Comparison of ENCODE assay signal across 16 cellular contexts in the genomic region with DNA sequence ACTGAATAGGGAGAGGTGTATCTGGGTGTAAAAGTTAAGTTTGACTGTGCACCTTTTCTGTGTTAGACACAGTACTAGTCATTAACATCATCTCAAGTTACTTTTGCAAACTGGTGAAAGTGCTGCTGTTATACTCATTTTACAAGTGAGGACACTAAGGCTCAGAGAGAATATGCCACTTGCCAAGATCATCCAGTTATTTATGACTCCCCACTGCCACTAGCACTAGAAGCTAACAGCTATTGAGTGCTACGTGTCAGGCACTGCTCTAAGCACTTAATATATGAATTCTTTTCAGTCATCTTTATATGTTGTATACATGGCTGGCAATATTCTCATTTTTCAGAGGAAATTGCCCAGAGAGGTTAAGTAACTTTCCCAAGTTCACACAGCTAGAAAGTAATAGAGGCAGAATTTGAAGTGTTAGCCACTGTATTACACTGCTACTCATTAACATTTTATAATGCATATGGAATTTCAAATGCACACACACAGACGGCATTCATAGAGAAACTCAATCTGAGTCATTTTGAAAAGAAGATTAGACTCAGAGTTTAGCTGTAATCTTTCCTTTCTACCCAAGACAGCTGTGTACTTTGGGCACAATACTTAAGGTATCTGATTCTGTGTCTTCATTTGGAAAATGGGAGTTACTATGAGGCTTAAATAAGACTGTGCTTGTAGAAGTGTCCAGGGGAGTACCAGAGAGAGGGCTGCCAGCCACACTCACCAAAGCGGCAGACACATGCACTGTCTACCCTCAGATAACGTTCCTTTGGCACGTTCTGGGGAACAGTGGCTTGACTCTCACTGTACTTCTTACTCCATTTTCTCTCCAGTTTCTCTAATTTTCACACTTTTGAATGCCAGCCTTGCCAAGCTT. TPM values are rescaled to one million over a fixed set of nuclear protein-coding genes. Genes with fewer than 3 reads are reported as not detected.
DNase-seq lines count a peak whose midpoint lies in the region; TF ChIP-seq lines count a peak whose summit lies in the region.
"Had no signal": no experiment of that assay in that cellular context is flagged by ENCODE, and none has a peak within 500 bp of the region (broad histone marks: within the 10 kb centered on the region; RNA-seq: fewer than 3 reads in every experiment).

No MANE protein-coding gene starts in this region.

- H3K36me3 ChIP-seq in breast epithelium (no peaks in the 10 kb centered on the region), transverse colon (no peaks in the 10 kb centered on the region)
- H3K36me3 ChIP-seq: gastroesophageal sphincter had no signal

- H3K27me3 Mint-ChIP-seq in MCF 10A (ENCODE audit: insufficient read depth, unreplicated experiment), result peaks cover 33% of the 10 kb centered on the region

- H3K9me3 Mint-ChIP-seq in MCF 10A (ENCODE audit: unreplicated experiment), result no peaks in the 10 kb centered on the region
- H3K9me3 Mint-ChIP-seq: stimulated activated memory B cell treated with anti-CD40 and anti-IgM and Interleukin-4, amounts not matched to agents 10 μg/mL and 1 μg/mL and 100 μg/mL, for 72 hours had no signal

- intact Hi-C loops in MCF 10A (cut with micrococcal nuclease), result no loop called here
- intact Hi-C loops in breast epithelium (cut with DNase I; ENCODE audit: low total_unique reads), result no loop called here
- intact Hi-C loops in transverse colon (cut with DNase I; ENCODE audit: low total_unique reads), result loop anchor here (10.0 kb wide), 1 partner anchor 68 kb away; no protein-coding TSS in a partner anchor

- TF ChIP-seq CTCF in MCF 10A (IDR thresholded peaks at IDR 0.05; ENCODE audit: unreplicated experiment) (no peak), breast epithelium (IDR thresholded peaks at IDR 0.05) (no peak), transverse colon (IDR thresholded peaks at IDR 0.05) (no peak)

- H3K27ac ChIP-seq in breast epithelium (no peak overlapping the region), cingulate gyrus (ENCODE audit: low read depth, low read length) (peak overlapping the region; percentile 23), layer of hippocampus (ENCODE audit: low read depth, low read length) (peak overlapping the region; percentile 39), transverse colon (peak overlapping the region; percentile 28 to 85 (median 58))

- TF ChIP-seq POLR2A in breast epithelium (IDR thresholded peaks at IDR 0.05) (no peak), transverse colon (IDR thresholded peaks at IDR 0.05) (no peak)

- DNase-seq in MCF 10A (ENCODE audit: unreplicated experiment) (no peak), breast epithelium (ENCODE audit: low spot score in 2 of 2) (no peak), transverse colon (no peak), NCI-H2196 treated with DMSO at 0.1 percent for 48 hours (lab: John Stamatoyannopoulos, UW; ENCODE audit: unreplicated experiment) (no peak), dedifferentiated amniotic fluid mesenchymal stem cell (ENCODE audit: extremely low spot score) (no peak)
- DNase-seq in central memory CD4-positive, alpha-beta T cell, result no peak
- DNase-seq: effector CD4-positive, alpha-beta T cell; NCI-H1092 treated with DMSO at 0.1 percent for 48 hours; NCI-H2171 treated with DMSO at 0.1 percent for 48 hours; NK-92 treated with Interleukin-12 subunit alpha and Interleukin-12 subunit beta, amount 100 ng/mL, for 24 hours; retina; T1000 had no signal

- H3K4me1 Mint-ChIP-seq in MCF 10A (ENCODE audit: insufficient read depth, unreplicated experiment), result no peaks in the 10 kb centered on the region
- H3K4me1 Mint-ChIP-seq: stimulated activated memory B cell treated with anti-CD40 and anti-IgM and Interleukin-4, amounts not matched to agents 10 μg/mL and 1 μg/mL and 100 μg/mL, for 72 hours had no signal

- no peak for TF ChIP-seq EP300 in transverse colon (IDR thresholded peaks at IDR 0.05; ENCODE audit: low read depth)

- H3K4me3 Mint-ChIP-seq in MCF 10A (ENCODE audit: unreplicated experiment), result no peak overlapping the region
- H3K4me3 Mint-ChIP-seq: stimulated activated memory B cell treated with anti-CD40 and anti-IgM and Interleukin-4, amounts not matched to agents 10 μg/mL and 1 μg/mL and 100 μg/mL, for 72 hours had no signal

- in situ Hi-C loops in transverse colon (cut with MboI; ENCODE audit: low pct_ligation_motif_present in 1 of 4, low pct_unique_long_range_greater_than_20kb in 1 of 4, low sequenced_read_pairs in 3 of 4), result no loop called here

- no peak overlapping the region for H3K4me3 ChIP-seq in breast epithelium
- H3K4me3 ChIP-seq in transverse colon, result no peak overlapping the region

- CTCF ChIA-PET in MCF 10A (lab: Yijun Ruan, JAX), result interaction anchor here (0.6 to 1.5 kb wide), 6 partner anchors 12 to 327 kb away, joined by 3 to 5 read pairs (median 3); no protein-coding TSS in a partner anchor

- WGBS in transverse colon (ENCODE audit: low coverage in 1 of 2), 2 donors, result 56% methylated on average over 5 of the region's 5 CpGs

- H3K27ac Mint-ChIP-seq in MCF 10A (ENCODE audit: low read depth, unreplicated experiment), result peak overlapping the region; percentile 58
- H3K27ac Mint-ChIP-seq: stimulated activated memory B cell treated with anti-CD40 and anti-IgM and Interleukin-4, amounts not matched to agents 10 μg/mL and 1 μg/mL and 100 μg/mL, for 72 hours had no signal

- POLR2A ChIA-PET in MCF 10A (lab: Yijun Ruan, JAX), result interaction anchor here (0.9 kb wide), 1 partner anchor 1113 kb away, joined by 3 read pairs; no protein-coding TSS in a partner anchor

- no TSS peak for BruUV-seq in MCF 10A (replicated peaks; lab: Mats Ljungman, UMichigan)

- H3K36me3 Mint-ChIP-seq in MCF 10A (ENCODE audit: insufficient read depth, unreplicated experiment), result no peaks in the 10 kb centered on the region
- H3K36me3 Mint-ChIP-seq: stimulated activated memory B cell treated with anti-CD40 and anti-IgM and Interleukin-4, amounts not matched to agents 10 μg/mL and 1 μg/mL and 100 μg/mL, for 72 hours had no signal

- H3K9me3 ChIP-seq in breast epithelium, result no peaks in the 10 kb centered on the region
- no peaks in the 10 kb centered on the region for H3K9me3 ChIP-seq in transverse colon
- H3K9me3 ChIP-seq: gastroesophageal sphincter had no signal

- H3K27me3 ChIP-seq in breast epithelium (no peaks in the 10 kb centered on the region), layer of hippocampus (ENCODE audit: control insufficient read depth, insufficient read depth, low read length) (no peaks in the 10 kb centered on the region), transverse colon (no peaks in the 10 kb centered on the region)
- H3K27me3 ChIP-seq: gastroesophageal sphincter had no signal

- H3K4me1 ChIP-seq in breast epithelium (no peaks in the 10 kb centered on the region), transverse colon (peaks cover 0 to 10% (median 6%) of the 10 kb centered on the region in 4 donors)

RNA-seq across cellular contexts. Expression of a gene that starts 1.3 kb away (rescaled TPM):
- total RNA-seq in MCF 10A (2022) (not detected in 2 replicates), breast epithelium (10 to 100 TPM in 1 of 3 donors, 1 to 10 TPM in 1, under 1 TPM in 1; 0.33 to 11.5 (median 1.3) TPM), transverse colon (10 to 100 TPM in 2 of 4 donors, 1 to 10 TPM in 2; 4.5 to 45.2 (median 13.9) TPM)

Comparison
In these comparisons a context has a peak if more than half of its experiments do, and no peak if none do; other contexts are left out.
1. H3K27ac ChIP-seq: peak in cingulate gyrus (single experiment), layer of hippocampus (single experiment) and transverse colon (4 of 4); none in breast epithelium (0 of 2).